2 cellular contexts compared by ENCODE assay signal in genomic region chr17:54901230-54901847, GRCh38.
TF ChIP-seq lines count a peak whose summit lies in the region.

No MANE protein-coding gene starts in this region.

TF ChIP-seq in GM12878, 131 proteins besides CTCF, POLR2A, EP300 and RAD21 (continued from another document):
- TF ChIP-seq BCLAF1 (IDR thresholded peaks at IDR 0.05) (no peak), POLR2AphosphoS5 (IDR thresholded peaks at IDR 0.05; ENCODE audit: low read length) (no peak), HDGF (IDR thresholded peaks at IDR 0.05) (no peak), SREBF1 (IDR thresholded peaks at IDR 0.05; ENCODE audit: low read length) (no peak)
TF ChIP-seq in GM12878: peak in this region for 0.

TF ChIP-seq in liver, 16 proteins besides CTCF, POLR2A, EP300 and RAD21 (continued from another document):
- TF ChIP-seq REST (IDR thresholded peaks at IDR 0.05) (no peak), GABPA (IDR thresholded peaks at IDR 0.05 in 1 of 2, conservative IDR thresholded peaks at IDR 0.05 in 1 of 2) (no peak), TAF1 (conservative IDR thresholded peaks at IDR 0.05) (no peak), JUND (IDR thresholded peaks at IDR 0.05) (no peak), MAX (IDR thresholded peaks at IDR 0.05) (no peak), SP1 (IDR thresholded peaks at IDR 0.05) (no peak), FOXA1 (IDR thresholded peaks at IDR 0.05) (no peak), EGR1 (IDR thresholded peaks at IDR 0.05; ENCODE audit: low read depth in 2 of 2) (no peak), HNF4A (conservative IDR thresholded peaks at IDR 0.05) (no peak)
- TF ChIP-seq, protein P1, sequence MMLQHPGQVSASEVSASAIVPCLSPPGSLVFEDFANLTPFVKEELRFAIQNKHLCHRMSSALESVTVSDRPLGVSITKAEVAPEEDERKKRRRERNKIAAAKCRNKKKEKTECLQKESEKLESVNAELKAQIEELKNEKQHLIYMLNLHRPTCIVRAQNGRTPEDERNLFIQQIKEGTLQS (IDR thresholded peaks at IDR 0.05) = no peak
